Comparison of ENCODE assay signal across 1 cellular context in genomic region chr3:155871746-155872158, GRCh38.
TF ChIP-seq lines count a peak whose summit lies in the region.

No MANE protein-coding gene starts in this region.

TF ChIP-seq in GM12878, 131 proteins besides CTCF, POLR2A, EP300 and RAD21:
- TF ChIP-seq E2F4 (IDR thresholded peaks at IDR 0.05; ENCODE audit: low read depth, low read length) (peak; percentile 66; the same call in 1 of the 2 replicates), RFX5 (IDR thresholded peaks at IDR 0.05; ENCODE audit: low read depth, low read length) (no peak), RELB (IDR thresholded peaks at IDR 0.05; ENCODE audit: low read depth) (0 out of 2 replicates have a peak, but pooled peaks have one; percentile 41), SIX5 (IDR thresholded peaks at IDR 0.05; ENCODE audit: low read depth, low read length, severe bottlenecking) (no peak), IKZF2 (IDR thresholded peaks at IDR 0.05) (0 out of 4 replicates have a peak, but pooled peaks of 1 of the 2 experiments have one; percentile 11), ATF7 (IDR thresholded peaks at IDR 0.05; ENCODE audit: low read depth) (no peak), MLLT1 (IDR thresholded peaks at IDR 0.05) (peak; percentile 27; the same call in 1 of the 2 replicates)
